ENCODE assay signal across 1 cellular context in genomic region chr20:58650776-58651547, GRCh38.
TF ChIP-seq lines count a peak whose summit lies in the region.

STX16 (plus strand) TSS chr20:58651283; CDS start chr20:58652007, 724 bp downstream.

TF ChIP-seq in HepG2, 621 proteins besides CTCF, POLR2A, EP300 and RAD21 (continued from another document and continues in another):
- TF ChIP-seq HOXA3 (CRISPR knock-in tag; IDR thresholded peaks at IDR 0.05) (peak; percentile 99), ZNF550 (CRISPR knock-in tag; IDR thresholded peaks at IDR 0.05; ENCODE audit: borderline replicate concordance) (peak; percentile 99; the same call in 1 of the 2 replicates), GATAD2A (CRISPR knock-in tag; IDR thresholded peaks at IDR 0.05) (peak; percentile 94), SMAD3 (CRISPR knock-in tag; IDR thresholded peaks at IDR 0.05) (peak; percentile 100), AFF4 (CRISPR knock-in tag; IDR thresholded peaks at IDR 0.05) (peak; percentile 76), ZNF512B (CRISPR knock-in tag; IDR thresholded peaks at IDR 0.05; ENCODE audit: borderline replicate concordance) (peak; percentile 100), ZBTB26 (CRISPR knock-in tag; IDR thresholded peaks at IDR 0.05; ENCODE audit: borderline replicate concordance) (peak; percentile 96), CREBL2 (CRISPR knock-in tag; IDR thresholded peaks at IDR 0.05; ENCODE audit: borderline replicate concordance) (peak; percentile 98), CSRNP2 (CRISPR knock-in tag; conservative IDR thresholded peaks at IDR 0.05; ENCODE audit: low read depth) (peak; percentile 95; the same call in 1 of the 2 replicates), ZNF503 (CRISPR knock-in tag; IDR thresholded peaks at IDR 0.05) (peak; percentile 94), MBD4 (IDR thresholded peaks at IDR 0.05; ENCODE audit: borderline replicate concordance, low read length) (no peak), ZNF562 (CRISPR knock-in tag; IDR thresholded peaks at IDR 0.05; ENCODE audit: borderline replicate concordance) (no peak), ZNF776 (CRISPR knock-in tag; IDR thresholded peaks at IDR 0.05) (peak; percentile 100), CHCHD3 (CRISPR knock-in tag; IDR thresholded peaks at IDR 0.05) (peak; percentile 99), ZSCAN20 (CRISPR knock-in tag; IDR thresholded peaks at IDR 0.05; ENCODE audit: borderline replicate concordance) (peak; percentile 62; the same call in 1 of the 2 replicates), IKZF1 (IDR thresholded peaks at IDR 0.05) (no peak), SP5 (CRISPR knock-in tag; IDR thresholded peaks at IDR 0.05; ENCODE audit: borderline replicate concordance, low read depth) (peak; percentile 100), ZNF605 (CRISPR knock-in tag; IDR thresholded peaks at IDR 0.05) (peak; percentile 99), CENPT (CRISPR knock-in tag; IDR thresholded peaks at IDR 0.05; ENCODE audit: low read depth) (peak; percentile 98), ZHX2 (IDR thresholded peaks at IDR 0.05; ENCODE audit: low read depth) (peak; percentile 96), ZHX2 (CRISPR knock-in tag; IDR thresholded peaks at IDR 0.05; ENCODE audit: borderline replicate concordance) (peak; percentile 86; the same call in 1 of the 2 replicates), ZNF770 (CRISPR knock-in tag; IDR thresholded peaks at IDR 0.05) (peak; percentile 77; the same call in 1 of the 2 replicates), KLF16 (CRISPR knock-in tag; IDR thresholded peaks at IDR 0.05) (peak; percentile 94 to 100; a peak in 3 of 4 replicates), CAMTA2 (CRISPR knock-in tag; IDR thresholded peaks at IDR 0.05; ENCODE audit: borderline replicate concordance) (peak; percentile 99), ZSCAN21 (CRISPR knock-in tag; IDR thresholded peaks at IDR 0.05; ENCODE audit: borderline replicate concordance) (peak; percentile 99), TARDBP (CRISPR knock-in tag; IDR thresholded peaks at IDR 0.05) (peak; percentile 100), ARNTL (CRISPR knock-in tag; IDR thresholded peaks at IDR 0.05) (peak; percentile 95), SMAD1 (CRISPR knock-in tag; IDR thresholded peaks at IDR 0.05; ENCODE audit: borderline replicate concordance, low read depth) (peak; percentile 100), CSRNP1 (CRISPR knock-in tag; IDR thresholded peaks at IDR 0.05) (peak; percentile 99), PAF1 (CRISPR knock-in tag; IDR thresholded peaks at IDR 0.05) (no peak), ZNF337 (CRISPR knock-in tag; IDR thresholded peaks at IDR 0.05; ENCODE audit: borderline replicate concordance, low read depth) (peak; percentile 97; the same call in 1 of the 2 replicates), ISX (CRISPR knock-in tag; conservative IDR thresholded peaks at IDR 0.05) (peak; percentile 25; the same call in 1 of the 2 replicates), TEAD3 (CRISPR knock-in tag; optimal IDR thresholded peaks at IDR 0.05; ENCODE audit: borderline replicate concordance) (peak; percentile 86), GTF3A (CRISPR knock-in tag; conservative IDR thresholded peaks at IDR 0.05) (peak; percentile 98), SALL1 (CRISPR knock-in tag; IDR thresholded peaks at IDR 0.05) (peak; percentile 99), PCBP1 (IDR thresholded peaks at IDR 0.05; ENCODE audit: borderline replicate concordance, low read depth, low read length) (peak; percentile 100), ZFP82 (CRISPR knock-in tag; IDR thresholded peaks at IDR 0.05; ENCODE audit: borderline replicate concordance) (peak; percentile 99), ZNF766 (CRISPR knock-in tag; IDR thresholded peaks at IDR 0.05; ENCODE audit: borderline replicate concordance) (peak; percentile 96; the same call in 1 of the 2 replicates)
